ENCODE assay signal across 1 cellular context in genomic region chr2:175964195-175964594, GRCh38.
TF ChIP-seq lines count a peak whose summit lies in the region.

No MANE protein-coding gene starts in this region.

TF ChIP-seq in GM23338, 12 proteins besides CTCF, POLR2A, EP300 and RAD21 (continued from another document):
- TF ChIP-seq ZNF462 (CRISPR knock-in tag; IDR thresholded peaks at IDR 0.05), result no peak
- TF ChIP-seq ETS1 (IDR thresholded peaks at IDR 0.05), result no peak
- TF ChIP-seq ZNF114 (CRISPR knock-in tag; IDR thresholded peaks at IDR 0.05), result no peak
- no peak for TF ChIP-seq EZH2phosphoT487 (IDR thresholded peaks at IDR 0.05; ENCODE audit: unreplicated experiment)
- TF ChIP-seq NANOG (IDR thresholded peaks at IDR 0.05; ENCODE audit: borderline replicate concordance), result no peak
- TF ChIP-seq EZH2 (IDR thresholded peaks at IDR 0.05; ENCODE audit: low read depth, unreplicated experiment), result no peak
- no peak for TF ChIP-seq CREB1 (CRISPR knock-in tag; IDR thresholded peaks at IDR 0.05; ENCODE audit: low read depth)
- no peak for TF ChIP-seq ZNF331 (CRISPR knock-in tag; IDR thresholded peaks at IDR 0.05; ENCODE audit: low read depth)
- no peak for TF ChIP-seq POLR2AphosphoS5 (IDR thresholded peaks at IDR 0.05; ENCODE audit: low read depth)
- no peak for TF ChIP-seq JUNB (IDR thresholded peaks at IDR 0.05; ENCODE audit: unreplicated experiment)
